ENCODE assay signal across 2 cellular contexts in genomic region chr5:157727858-157728257, GRCh38.
TF ChIP-seq lines count a peak whose summit lies in the region.

No MANE protein-coding gene starts in this region.

TF ChIP-seq in GM12878, 131 proteins besides CTCF, POLR2A, EP300 and RAD21:
- 0 out of 4 replicates have a peak, but pooled peaks of 1 of the 2 experiments have one; percentile 15 for TF ChIP-seq IKZF2 (IDR thresholded peaks at IDR 0.05)
TF ChIP-seq in GM12878: peak in this region for 1; not testable (repeated sequence) for 130.

TF ChIP-seq in K562, 482 proteins besides CTCF, POLR2A, EP300 and RAD21:
- TF ChIP-seq DPF2 (IDR thresholded peaks at IDR 0.05) (peak; percentile 56), NCOR1 (IDR thresholded peaks at IDR 0.05) (peak; percentile 80), KLF16 (IDR thresholded peaks at IDR 0.05) (peak; percentile 35; the same call in 1 of the 2 replicates), CBFA2T2 (conservative IDR thresholded peaks at IDR 0.05) (peak; percentile 87), TCF3 (CRISPR knock-in tag; IDR thresholded peaks at IDR 0.05) (peak; percentile 87), CEBPB (tag; IDR thresholded peaks at IDR 0.05) (0 out of 2 replicates have a peak, but pooled peaks have one; percentile 20), ATF7 (IDR thresholded peaks at IDR 0.05) (0 out of 2 replicates have a peak, but pooled peaks have one; percentile 12), ZEB2 (IDR thresholded peaks at IDR 0.05) (peak; percentile 52; the same call in 1 of the 2 replicates), TAL1 (IDR thresholded peaks at IDR 0.05) (peak; percentile 68; the same call in 1 of the 2 replicates), LCOR (CRISPR knock-in tag; IDR thresholded peaks at IDR 0.05) (peak; percentile 59; the same call in 1 of the 2 replicates), ARID1B (IDR thresholded peaks at IDR 0.05) (peak; percentile 76), EGR1 (conservative IDR thresholded peaks at IDR 0.05) (peak; percentile 56), TRIM24 (IDR thresholded peaks at IDR 0.05) (peak in 1 of 2 experiments; percentile 27; a peak in 1 of 4 replicates), SMARCE1 (IDR thresholded peaks at IDR 0.05) (0 out of 2 replicates have a peak, but pooled peaks have one; percentile 26), CC2D1A (IDR thresholded peaks at IDR 0.05) (peak; percentile 35; the same call in 1 of the 2 replicates), POLR3A (IDR thresholded peaks at IDR 0.05; ENCODE audit: borderline replicate concordance, extremely low read depth, insufficient read depth, insufficient read length) (peak; percentile 36), SMARCA4 (IDR thresholded peaks at IDR 0.05) (peak; percentile 55; the same call in 1 of the 2 replicates), NFIC (IDR thresholded peaks at IDR 0.05) (peak; percentile 56; the same call in 1 of the 2 replicates), AFF4 (CRISPR knock-in tag; IDR thresholded peaks at IDR 0.05) (0 out of 2 replicates have a peak, but pooled peaks have one; percentile 46), TAF9B (IDR thresholded peaks at IDR 0.05; ENCODE audit: partially characterized antibody) (peak; percentile 25), POLR2AphosphoS5 (IDR thresholded peaks at IDR 0.05; ENCODE audit: control insufficient read depth, insufficient read depth, low read depth, low read length) (peak; percentile 33; the same call in 1 of the 2 replicates), CBFA2T3 (IDR thresholded peaks at IDR 0.05) (peak; percentile 93), KDM1A (IDR thresholded peaks at IDR 0.05) (peak; percentile 83), TFAP4 (CRISPR knock-in tag; IDR thresholded peaks at IDR 0.05; ENCODE audit: borderline replicate concordance) (peak; percentile 35; the same call in 1 of the 2 replicates)
